ENCODE assay signal across 8 cellular contexts in the genomic region with DNA sequence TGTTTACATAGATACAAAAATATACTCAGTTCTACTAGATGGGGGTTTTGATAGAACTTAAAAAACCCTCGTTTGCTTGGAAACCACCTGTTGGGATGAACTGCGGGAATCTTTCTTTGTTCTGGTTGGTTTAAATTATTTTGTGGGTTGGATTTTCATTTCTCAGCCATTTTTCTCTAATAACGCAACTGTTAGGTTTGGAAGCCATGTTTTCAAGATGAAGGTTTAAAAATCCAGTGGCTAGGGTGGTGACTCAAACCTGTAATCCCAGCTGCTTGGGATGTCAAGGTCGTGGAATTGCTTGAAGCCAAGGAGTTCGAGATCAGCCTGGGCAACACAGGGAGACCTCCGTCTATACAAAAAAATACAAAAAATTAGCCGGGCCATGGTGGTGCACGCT. TPM values are rescaled to one million over a fixed set of nuclear protein-coding genes. Genes with fewer than 3 reads are reported as not detected.
DNase-seq lines count a peak whose midpoint lies in the region; ATAC-seq and TF ChIP-seq lines count a peak whose summit lies in the region.

No MANE protein-coding gene starts in this region.

- BruUV-seq in mammary epithelial cell (replicated peaks; lab: Mats Ljungman, UMichigan) = no TSS peak

- peaks cover 63% of the 10 kb centered on the region for H3K4me1 Mint-ChIP-seq in CD8-positive, alpha-beta T cell (ENCODE audit: low read depth)
- peaks cover 52 to 54% of the 10 kb centered on the region in 2 donors for H3K4me1 Mint-ChIP-seq in natural killer cell

- H3K27me3 ChIP-seq in CD8-positive, alpha-beta T cell (ENCODE audit: insufficient read depth, low read length) = no peaks in the 10 kb centered on the region
- H3K27me3 ChIP-seq in mammary epithelial cell (ENCODE audit: insufficient read depth, low read length) (no peaks in the 10 kb centered on the region), upper lobe of left lung (no peaks in the 10 kb centered on the region)

- peaks cover 13% of the 10 kb centered on the region for H3K36me3 Mint-ChIP-seq in CD8-positive, alpha-beta T cell
- H3K36me3 Mint-ChIP-seq in natural killer cell = no peaks in the 10 kb centered on the region

- no peaks in the 10 kb centered on the region for H3K9me3 Mint-ChIP-seq in CD8-positive, alpha-beta T cell
- H3K9me3 Mint-ChIP-seq in natural killer cell = no peaks in the 10 kb centered on the region

- H3K4me3 ChIP-seq in CD8-positive, alpha-beta T cell (ENCODE audit: low read depth, low read length) = no peak overlapping the region
- H3K4me3 ChIP-seq in mammary epithelial cell (replicated peaks in 1 of 3; ENCODE audit: insufficient read depth in 1 of 3, low read depth in 2 of 3, low read length in 3 of 3) = peak overlapping the region; percentile 95 to 99 (median 99)
- peak overlapping the region in 2 of 4 donors; percentile 71 to 75 for H3K4me3 ChIP-seq in upper lobe of left lung

- H3K36me3 ChIP-seq in CD8-positive, alpha-beta T cell (ENCODE audit: insufficient read depth, low read length) = no peaks in the 10 kb centered on the region
- no peaks in the 10 kb centered on the region for H3K36me3 ChIP-seq in mammary epithelial cell (ENCODE audit: insufficient read depth, low read length)
- H3K36me3 ChIP-seq in upper lobe of left lung = no peaks in the 10 kb centered on the region

- no peak for TF ChIP-seq EP300 in upper lobe of left lung (IDR thresholded peaks at IDR 0.05)

- H3K4me3 Mint-ChIP-seq in CD8-positive, alpha-beta T cell = peak overlapping the region; percentile 97
- H3K4me3 Mint-ChIP-seq in natural killer cell = peak overlapping the region; percentile 91

- peaks cover 9% of the 10 kb centered on the region for H4K20me1 ChIP-seq in mammary epithelial cell (ENCODE audit: insufficient read depth, low read length)

- no peaks in the 10 kb centered on the region for H3K9me3 ChIP-seq in CD8-positive, alpha-beta T cell (ENCODE audit: low read length)
- H3K9me3 ChIP-seq in mammary epithelial cell (replicated peaks; ENCODE audit: insufficient read depth, low read length) = no peaks in the 10 kb centered on the region
- no peaks in the 10 kb centered on the region for H3K9me3 ChIP-seq in upper lobe of left lung

- peaks cover 50% of the 10 kb centered on the region for H3K4me1 ChIP-seq in CD8-positive, alpha-beta T cell (ENCODE audit: insufficient read depth, low read length)
- H3K4me1 ChIP-seq in mammary epithelial cell (ENCODE audit: insufficient read depth, low read length) = peaks cover 12% of the 10 kb centered on the region
- H3K4me1 ChIP-seq in upper lobe of left lung = peaks cover 24 to 35% (median 26%) of the 10 kb centered on the region in 4 donors

- peak overlapping the region; percentile 54 for H3K27ac ChIP-seq in CD8-positive, alpha-beta T cell (ENCODE audit: low read depth, low read length)
- no peak overlapping the region for H3K27ac ChIP-seq in mammary epithelial cell (ENCODE audit: insufficient read depth, low read depth, low read length)
- peak overlapping the region in 1 of 4 donors; percentile 68 for H3K27ac ChIP-seq in upper lobe of left lung

- ATAC-seq in CD8-positive, alpha-beta T cell = no peak
- ATAC-seq in natural killer cell (no peak), upper lobe of left lung (ENCODE audit: low FRiP score in 2 of 2) (no peak)

- H2AFZ ChIP-seq in mammary epithelial cell (ENCODE audit: low read depth, low read length) = no peak overlapping the region

- peak overlapping the region; percentile 94 for H3K27ac Mint-ChIP-seq in CD8-positive, alpha-beta T cell
- H3K27ac Mint-ChIP-seq in natural killer cell = peak overlapping the region; percentile 58 to 89

- H3K79me2 ChIP-seq in mammary epithelial cell (ENCODE audit: insufficient read depth, low read length) = peaks cover 62% of the 10 kb centered on the region

- TF ChIP-seq POLR2A in upper lobe of left lung (IDR thresholded peaks at IDR 0.05) = no peak

- CTCF ChIA-PET in CD8-positive, alpha-beta T cell (lab: Charles Lee) = interaction anchor here (1.8 kb wide), 1 partner anchor 17 kb away, joined by 4 read pairs; no protein-coding TSS in a partner anchor
- CTCF ChIA-PET in mammary epithelial cell (lab: Charles Lee; ENCODE audit: low non-redundant PET) = no interaction called here

- peak overlapping the region; percentile 92 for H3K4me2 ChIP-seq in mammary epithelial cell (ENCODE audit: insufficient read depth, low read depth, low read length)

- dilution Hi-C loops in mammary epithelial cell (cut with HindIII; ENCODE audit: low sequenced_read_pairs) = no loop called here

- in situ Hi-C loops in mammary epithelial cell (cut with MboI; ENCODE audit: low sequenced_read_pairs in 2 of 2) = no loop called here

- no peak for DNase-seq in CD8-positive, alpha-beta T cell
- DNase-seq in LHCN-M2 (ENCODE audit: low read depth) (peak; percentile 53), mammary epithelial cell (no peak), natural killer cell (no peak), glomerular visceral epithelial cell (ENCODE audit: extremely low spot score) (no peak), upper lobe of left lung (no peak), NCI-H146 treated with DMSO at 0.1 percent for 48 hours (lab: John Stamatoyannopoulos, UW; ENCODE audit: unreplicated experiment) (no peak), NCI-H1694 (lab: John Stamatoyannopoulos, UW) (no peak)

- H3K27me3 Mint-ChIP-seq in CD8-positive, alpha-beta T cell (ENCODE audit: low read depth) = peaks cover 3% of the 10 kb centered on the region
- no peaks in the 10 kb centered on the region for H3K27me3 Mint-ChIP-seq in natural killer cell (ENCODE audit: low read depth in 2 of 2)

- 82% methylated on average over 7 of the region's 8 CpGs for WGBS in mammary epithelial cell (ENCODE audit: low coverage, missing lambda C conversion rate)
- 82 to 83% methylated on average over 8 of the region's 8 CpGs for WGBS in upper lobe of left lung, 2 donors

- POLR2A ChIA-PET in CD8-positive, alpha-beta T cell (lab: Charles Lee) = interaction anchor here (0.9 kb wide), 1 partner anchor 14 kb away, joined by 3 read pairs; no protein-coding TSS in a partner anchor

- peak overlapping the region; percentile 80 for H3K9ac ChIP-seq in mammary epithelial cell (ENCODE audit: insufficient read depth, low read length)

- intact Hi-C loops in CD8-positive, alpha-beta T cell (cut with DNase I, micrococcal nuclease) = loop anchor here (2.0 to 5.0 kb wide), 7 partner anchors 34 to 731 kb away; a partner anchor contains a TSS
- intact Hi-C loops in mammary epithelial cell (cut with micrococcal nuclease) = no loop called here
- intact Hi-C loops in natural killer cell (cut with micrococcal nuclease) = loop anchor here (2.0 kb wide), 1 partner anchor 133 kb away; a partner anchor contains a TSS

- TF ChIP-seq CTCF in CD8-positive, alpha-beta T cell (IDR thresholded peaks at IDR 0.05) = no peak
- no peak for TF ChIP-seq CTCF in mammary epithelial cell (conservative IDR thresholded peaks at IDR 0.05 in 1 of 2, IDR thresholded peaks at IDR 0.05 in 1 of 2; ENCODE audit: extremely low read depth in 1 of 2, insufficient read depth in 1 of 2, low read depth in 1 of 2, low read length in 2 of 2)
- TF ChIP-seq CTCF in natural killer cell (IDR thresholded peaks at IDR 0.05) = no peak
- TF ChIP-seq CTCF in upper lobe of left lung (IDR thresholded peaks at IDR 0.05) = no peak

RNA-seq across cellular contexts. Expression of a gene that starts 1.6 kb away (rescaled TPM):
- total RNA-seq in CD8-positive, alpha-beta T cell = 10 to 100 TPM; 51.3 to 56.4 TPM
- total RNA-seq in LHCN-M2 (2014; rRNA removed) (58.5 and 59.8 TPM in 2 replicates), mammary epithelial cell (10 to 100 TPM; 59.3 to 61.2 TPM), natural killer cell (10 to 100 TPM; 66.8 to 72.8 (median 68.4) TPM), upper lobe of left lung (10 to 100 TPM; 23.3 to 56.7 (median 40.3) TPM)
- 28.9 TPM for polyA plus RNA-seq in LHCN-M2 (2012)
- 46.6 TPM for polyA plus RNA-seq in mammary epithelial cell
- 118 TPM for polyA minus RNA-seq in mammary epithelial cell
